8 cellular contexts compared by ENCODE assay signal in the genomic region with DNA sequence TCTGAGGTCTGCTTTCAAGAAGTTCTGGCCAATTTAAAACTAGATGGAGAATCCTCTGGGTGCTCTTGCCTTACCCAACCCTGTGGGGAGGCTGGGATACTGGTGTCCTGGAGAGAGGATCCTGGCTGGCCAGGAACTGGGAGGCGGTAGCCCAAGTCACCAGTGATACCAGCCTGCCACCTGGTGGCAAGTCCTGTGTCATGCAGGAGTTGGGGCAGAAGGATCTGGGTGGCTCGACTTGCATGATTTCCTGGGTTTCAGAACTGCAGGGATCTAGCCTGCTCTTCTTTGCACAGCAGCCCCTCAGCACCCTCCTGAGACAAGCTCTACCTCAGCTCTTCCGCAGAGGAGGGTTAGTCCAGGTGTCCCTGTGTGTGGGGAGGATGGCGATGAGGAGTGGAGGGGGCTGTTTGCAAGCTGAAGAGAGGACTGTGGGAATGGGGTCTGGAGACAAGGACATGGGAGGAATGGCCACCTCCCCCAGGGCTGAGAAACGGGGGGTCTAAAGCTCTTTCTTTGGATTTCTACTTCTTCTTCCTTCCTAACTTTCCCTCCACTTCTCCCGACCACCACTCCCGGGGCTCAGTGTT. TPM values are rescaled to one million over a fixed set of nuclear protein-coding genes. Genes with fewer than 3 reads are reported as not detected.
DNase-seq lines count a peak whose midpoint lies in the region; ATAC-seq and TF ChIP-seq lines count a peak whose summit lies in the region.

No MANE protein-coding gene starts in this region.

- TF ChIP-seq POLR2A in esophagus muscularis mucosa (IDR thresholded peaks at IDR 0.05; ENCODE audit: low read depth) (no peak), stomach (IDR thresholded peaks at IDR 0.05) (no peak)

- H3K27me3 Mint-ChIP-seq in naive thymus-derived CD8-positive, alpha-beta T cell = peaks cover 14 to 38% (median 33%) of the 10 kb centered on the region in 5 donors

- ATAC-seq in naive thymus-derived CD8-positive, alpha-beta T cell = peak; percentile 46 to 50
- ATAC-seq in HG03095 (IDR thresholded peaks at IDR 0.05; ENCODE audit: unreplicated experiment) = no peak

- H3K4me3 ChIP-seq in HEK293 (ENCODE audit: low read depth, low read length) = no peak overlapping the region
- no peak overlapping the region for H3K4me3 ChIP-seq in esophagus muscularis mucosa
- H3K4me3 ChIP-seq in stomach = no peak overlapping the region

- H3K36me3 ChIP-seq in HEK293 (ENCODE audit: control insufficient read depth in 2 of 2, insufficient read depth in 1 of 2, low read length in 2 of 2) = no peaks in the 10 kb centered on the region
- H3K36me3 ChIP-seq in esophagus muscularis mucosa = no peaks in the 10 kb centered on the region
- no peaks in the 10 kb centered on the region for H3K36me3 ChIP-seq in stomach

- DNase-seq in COLO668 (lab: John Stamatoyannopoulos, UW; ENCODE audit: unreplicated experiment) = peak; percentile 56
- DNase-seq in NCI-H82 (lab: John Stamatoyannopoulos, UW) = peak; percentile 88
- DNase-seq in activated T-cell treated with anti-CD3 and anti-CD28 coated beads for 24 hours (ENCODE audit: low read depth) = peak; percentile 38
- DNase-seq in esophagus muscularis mucosa (ENCODE audit: extremely low spot score) = no peak
- DNase-seq in naive thymus-derived CD8-positive, alpha-beta T cell = peak in 9 of 10 donors; percentile 16 to 71 (median 35)
- DNase-seq in stomach = peak; percentile 78

- intact Hi-C loops in esophagus muscularis mucosa (cut with DNase I) (loop anchor here (5.0 kb wide), 2 partner anchors 338 to 438 kb away; no protein-coding TSS in a partner anchor), stomach (cut with DNase I; ENCODE audit: low total_unique reads) (loop anchor here (10.0 kb wide), 2 partner anchors 335 to 435 kb away; no protein-coding TSS in a partner anchor)

- TF ChIP-seq CTCF in HEK293 (tag by site-specific recombination; IDR thresholded peaks at IDR 0.05) = peak; percentile 90
- TF ChIP-seq CTCF in esophagus muscularis mucosa (IDR thresholded peaks at IDR 0.05) = peak; percentile 73 to 88 (median 80)
- peak in 6 of 7 experiments; percentile 50 to 88 (median 86) for TF ChIP-seq CTCF in stomach (IDR thresholded peaks at IDR 0.05)

- H3K36me3 Mint-ChIP-seq in naive thymus-derived CD8-positive, alpha-beta T cell = no peaks in the 10 kb centered on the region

- POLR2A ChIA-PET in HEK293 (lab: Yijun Ruan, JAX) = no interaction called here
- POLR2A ChIA-PET in naive thymus-derived CD8-positive, alpha-beta T cell (lab: Charles Lee) = no interaction called here

- H3K9me3 Mint-ChIP-seq in naive thymus-derived CD8-positive, alpha-beta T cell = no peaks in the 10 kb centered on the region

- no peak for TF ChIP-seq EP300 in esophagus muscularis mucosa (IDR thresholded peaks at IDR 0.05)
- no peak for TF ChIP-seq EP300 in stomach (IDR thresholded peaks at IDR 0.05)

- CTCF ChIA-PET in HEK293 (lab: Yijun Ruan, JAX) = interaction anchor here (0.5 to 13.4 kb wide), 60 partner anchors 9 to 559 kb away, joined by 3 to 453 read pairs (median 3); a partner anchor contains a TSS

- 48% methylated on average over 7 of the region's 7 CpGs for WGBS in esophagus muscularis mucosa
- WGBS in stomach, 5 donors = 45 to 52% (median 47%) methylated on average over 7 of the region's 7 CpGs

- H3K4me1 ChIP-seq in HEK293 (ENCODE audit: control insufficient read depth, insufficient read depth, low read length) (no peaks in the 10 kb centered on the region), esophagus muscularis mucosa (peaks cover 11 to 21% (median 18%) of the 10 kb centered on the region in 4 donors), stomach (peaks cover 13 to 26% (median 20%) of the 10 kb centered on the region in 4 donors)

- H3K27ac Mint-ChIP-seq in naive thymus-derived CD8-positive, alpha-beta T cell = no peak overlapping the region

- peaks cover under 1 to 12% (median 5%) of the 10 kb centered on the region in 4 donors for H3K4me1 Mint-ChIP-seq in naive thymus-derived CD8-positive, alpha-beta T cell

- H3K9me3 ChIP-seq in HEK293 (ENCODE audit: control insufficient read depth, insufficient read depth, low read depth, low read length) (no peaks in the 10 kb centered on the region), esophagus muscularis mucosa (no peaks in the 10 kb centered on the region), stomach (no peaks in the 10 kb centered on the region)

- peaks cover 0 to 54% (median 21%) of the 10 kb centered on the region in 4 donors for H3K27me3 ChIP-seq in esophagus muscularis mucosa
- peaks cover 5 to 59% (median 30%) of the 10 kb centered on the region in 3 donors for H3K27me3 ChIP-seq in stomach

- H3K4me3 Mint-ChIP-seq in naive thymus-derived CD8-positive, alpha-beta T cell = no peak overlapping the region

- H3K27ac ChIP-seq in HEK293 (ENCODE audit: extremely low read depth, low read depth, low read length) (no peak overlapping the region), esophagus muscularis mucosa (replicated peaks in 1 of 4) (no peak overlapping the region), stomach (no peak overlapping the region)

TF ChIP-seq in HEK293, 187 proteins besides CTCF, POLR2A, EP300 and RAD21:
- no peak for TF ChIP-seq TRIM28 (IDR thresholded peaks at IDR 0.05; ENCODE audit: borderline replicate concordance, low read length)
- TF ChIP-seq, protein P1, sequence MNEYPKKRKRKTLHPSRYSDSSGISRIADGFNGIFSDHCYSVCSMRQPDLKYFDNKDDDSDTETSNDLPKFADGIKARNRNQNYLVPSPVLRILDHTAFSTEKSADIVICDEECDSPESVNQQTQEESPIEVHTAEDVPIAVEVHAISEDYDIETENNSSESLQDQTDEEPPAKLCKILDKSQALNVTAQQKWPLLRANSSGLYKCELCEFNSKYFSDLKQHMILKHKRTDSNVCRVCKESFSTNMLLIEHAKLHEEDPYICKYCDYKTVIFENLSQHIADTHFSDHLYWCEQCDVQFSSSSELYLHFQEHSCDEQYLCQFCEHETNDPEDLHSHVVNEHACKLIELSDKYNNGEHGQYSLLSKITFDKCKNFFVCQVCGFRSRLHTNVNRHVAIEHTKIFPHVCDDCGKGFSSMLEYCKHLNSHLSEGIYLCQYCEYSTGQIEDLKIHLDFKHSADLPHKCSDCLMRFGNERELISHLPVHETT (tag by site-specific recombination; IDR thresholded peaks at IDR 0.05) = no peak
- peak; percentile 57; the same call in 1 of the 2 replicates for TF ChIP-seq ZBTB17 (tag by site-specific recombination; IDR thresholded peaks at IDR 0.05)
- no peak for TF ChIP-seq ZNF302 (tag by site-specific recombination; IDR thresholded peaks at IDR 0.05; ENCODE audit: low read depth)
- no peak for TF ChIP-seq ZNF777 (tag by site-specific recombination; IDR thresholded peaks at IDR 0.05; ENCODE audit: borderline replicate concordance)
- no peak for TF ChIP-seq ZNF292 (tag by site-specific recombination; IDR thresholded peaks at IDR 0.05; ENCODE audit: borderline replicate concordance, low read depth)
- peak; percentile 97 for TF ChIP-seq ZNF654 (tag by site-specific recombination; IDR thresholded peaks at IDR 0.05; ENCODE audit: low read depth)
- TF ChIP-seq ZFHX2 (tag by site-specific recombination; conservative IDR thresholded peaks at IDR 0.05) = no peak
- TF ChIP-seq, protein P2, sequence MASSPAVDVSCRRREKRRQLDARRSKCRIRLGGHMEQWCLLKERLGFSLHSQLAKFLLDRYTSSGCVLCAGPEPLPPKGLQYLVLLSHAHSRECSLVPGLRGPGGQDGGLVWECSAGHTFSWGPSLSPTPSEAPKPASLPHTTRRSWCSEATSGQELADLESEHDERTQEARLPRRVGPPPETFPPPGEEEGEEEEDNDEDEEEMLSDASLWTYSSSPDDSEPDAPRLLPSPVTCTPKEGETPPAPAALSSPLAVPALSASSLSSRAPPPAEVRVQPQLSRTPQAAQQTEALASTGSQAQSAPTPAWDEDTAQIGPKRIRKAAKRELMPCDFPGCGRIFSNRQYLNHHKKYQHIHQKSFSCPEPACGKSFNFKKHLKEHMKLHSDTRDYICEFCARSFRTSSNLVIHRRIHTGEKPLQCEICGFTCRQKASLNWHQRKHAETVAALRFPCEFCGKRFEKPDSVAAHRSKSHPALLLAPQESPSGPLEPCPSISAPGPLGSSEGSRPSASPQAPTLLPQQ (tag by site-specific recombination; IDR thresholded peaks at IDR 0.05) = no peak
- 0 out of 2 replicates have a peak, but pooled peaks have one; percentile 22 for TF ChIP-seq ZSCAN30 (tag by site-specific recombination; IDR thresholded peaks at IDR 0.05)
- TF ChIP-seq ZIC2 (tag by site-specific recombination; IDR thresholded peaks at IDR 0.05) = peak; percentile 78
- TF ChIP-seq GLIS1 (tag by site-specific recombination; IDR thresholded peaks at IDR 0.05) = peak; percentile 31; the same call in 1 of the 2 replicates
- TF ChIP-seq ZNF629 (tag by site-specific recombination; IDR thresholded peaks at IDR 0.05) = no peak
TF ChIP-seq in HEK293: peak in this region for 5.

RNA-seq across cellular contexts. Expression of a gene that starts 4.2 kb away (rescaled TPM):
- under 1 TPM in 1 of 4 donors, not detected in 3; 0.17 TPM for total RNA-seq in esophagus muscularis mucosa
- not detected for total RNA-seq in naive thymus-derived CD8-positive, alpha-beta T cell
- polyA plus RNA-seq in naive thymus-derived CD8-positive, alpha-beta T cell = not detected
- 1 to 10 TPM in 1 of 5 donors, not detected in 4; 1.1 TPM for total RNA-seq in stomach
- polyA plus RNA-seq in stomach = under 1 TPM; 0.15 to 0.68 (median 0.46) TPM

RNA-seq across cellular contexts. Expression of a gene that starts 12.5 kb away (rescaled TPM):
- not detected for total RNA-seq in esophagus muscularis mucosa
- total RNA-seq in naive thymus-derived CD8-positive, alpha-beta T cell = not detected
- not detected for polyA plus RNA-seq in naive thymus-derived CD8-positive, alpha-beta T cell
- under 1 TPM in 1 of 5 donors, not detected in 4; 0.73 TPM for total RNA-seq in stomach
- under 1 TPM in 1 of 3 donors, not detected in 2; 0.37 TPM for polyA plus RNA-seq in stomach
